Comparison of ENCODE assay signal across 19 cellular contexts in the genomic region with DNA sequence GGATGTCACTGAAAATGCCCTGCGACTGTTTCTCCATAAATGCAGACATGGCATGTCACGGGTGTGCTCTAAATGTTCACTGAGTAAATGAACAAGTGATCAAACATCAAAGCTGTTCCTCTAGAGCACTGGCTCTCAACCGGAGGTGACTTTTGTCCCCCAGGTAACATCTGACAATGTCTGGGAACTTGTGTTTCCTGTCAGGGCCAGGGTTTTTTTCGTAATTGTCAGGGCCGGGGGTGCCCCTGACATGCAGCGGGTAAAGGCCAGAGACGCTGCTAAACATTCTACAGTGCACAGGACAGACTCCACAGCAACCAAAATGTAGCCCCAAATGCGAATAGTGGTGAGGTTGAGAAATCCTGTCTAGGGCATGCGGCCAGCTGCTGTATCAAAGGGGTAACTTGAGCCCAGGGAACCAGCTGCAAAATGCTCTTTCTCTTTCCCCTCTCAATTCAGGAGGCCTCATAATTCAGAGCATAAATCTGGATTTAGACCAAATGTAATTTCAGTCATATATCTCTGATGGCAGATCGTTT. TPM values are rescaled to one million over a fixed set of nuclear protein-coding genes. Genes with fewer than 3 reads are reported as not detected.
DNase-seq lines count a peak whose midpoint lies in the region; ATAC-seq and TF ChIP-seq lines count a peak whose summit lies in the region.
"Had no signal": no experiment of that assay in that cellular context is flagged by ENCODE, and none has a peak within 500 bp of the region (broad histone marks: within the 10 kb centered on the region; RNA-seq: fewer than 3 reads in every experiment).

No MANE protein-coding gene starts in this region.

- CTCF ChIA-PET in naive thymus-derived CD4-positive, alpha-beta T cell (lab: Charles Lee), result interaction anchor here (1.8 kb wide), 1 partner anchor 196 kb away, joined by 4 read pairs; no protein-coding TSS in a partner anchor

- ATAC-seq in GM23338, result no peak
- ATAC-seq in naive thymus-derived CD4-positive, alpha-beta T cell, result no peak
- ATAC-seq in natural killer cell treated with Interleukin-12 subunit alpha and Interleukin-12 subunit beta and Interleukin-15 and Interleukin-18, amount 100 ng/mL, for 72 hours, result no peak

- H4K20me1 ChIP-seq in GM23338 (replicated peaks; ENCODE audit: insufficient read depth), result no peaks in the 10 kb centered on the region; the same call in 1 of the 2 replicates

- intact Hi-C loops in naive thymus-derived CD4-positive, alpha-beta T cell (cut with micrococcal nuclease), result loop anchor here (5.0 to 10.0 kb wide), 3 partner anchors 314 to 694 kb away; a partner anchor contains a TSS

- peak overlapping the region; percentile 91; the same call in 2 of the 3 replicates for H3K4me3 Mint-ChIP-seq in GM23338
- peak overlapping the region; percentile 10 for H3K4me3 Mint-ChIP-seq in activated naive CD8-positive, alpha-beta T cell treated with anti-CD3 and anti-CD28 coated beads for 36 hours
- H3K4me3 Mint-ChIP-seq in naive thymus-derived CD4-positive, alpha-beta T cell, result peak overlapping the region in 8 of 10 donors; percentile 6 to 96 (median 56)
- H3K4me3 Mint-ChIP-seq in natural killer cell treated with Interleukin-12 subunit alpha and Interleukin-12 subunit beta and Interleukin-15 and Interleukin-18, amount 100 ng/mL, for 72 hours, result no peak overlapping the region

- H3K27ac ChIP-seq in GM23338 (ENCODE audit: low read depth), result no peak overlapping the region
- H3K27ac ChIP-seq in naive thymus-derived CD4-positive, alpha-beta T cell (ENCODE audit: low read depth, low read length), result no peak overlapping the region
- H3K27ac ChIP-seq: coronary artery, stomach had no signal

- H3K79me2 ChIP-seq in GM23338 (replicated peaks; ENCODE audit: insufficient read depth), result peaks cover 12% of the 10 kb centered on the region

- peaks cover 4% of the 10 kb centered on the region; the same call in 1 of the 3 replicates for H3K36me3 Mint-ChIP-seq in GM23338 (ENCODE audit: low read depth)
- H3K36me3 Mint-ChIP-seq in activated naive CD8-positive, alpha-beta T cell treated with anti-CD3 and anti-CD28 coated beads for 36 hours, result no peaks in the 10 kb centered on the region
- H3K36me3 Mint-ChIP-seq in naive thymus-derived CD4-positive, alpha-beta T cell, result no peaks in the 10 kb centered on the region
- H3K36me3 Mint-ChIP-seq in natural killer cell treated with Interleukin-12 subunit alpha and Interleukin-12 subunit beta and Interleukin-15 and Interleukin-18, amount 100 ng/mL, for 72 hours, result no peaks in the 10 kb centered on the region

- no peak overlapping the region for H3K27ac Mint-ChIP-seq in GM23338
- H3K27ac Mint-ChIP-seq in activated naive CD8-positive, alpha-beta T cell treated with anti-CD3 and anti-CD28 coated beads for 36 hours, result no peak overlapping the region
- peak overlapping the region in 2 of 9 donors; percentile 17 to 34 for H3K27ac Mint-ChIP-seq in naive thymus-derived CD4-positive, alpha-beta T cell
- H3K27ac Mint-ChIP-seq in natural killer cell treated with Interleukin-12 subunit alpha and Interleukin-12 subunit beta and Interleukin-15 and Interleukin-18, amount 100 ng/mL, for 72 hours, result no peak overlapping the region

- H3K9me3 Mint-ChIP-seq in GM23338, result no peaks in the 10 kb centered on the region; the same call in 2 of the 3 replicates
- H3K9me3 Mint-ChIP-seq in activated naive CD8-positive, alpha-beta T cell treated with anti-CD3 and anti-CD28 coated beads for 36 hours, result no peaks in the 10 kb centered on the region
- no peaks in the 10 kb centered on the region for H3K9me3 Mint-ChIP-seq in naive thymus-derived CD4-positive, alpha-beta T cell
- H3K9me3 Mint-ChIP-seq in natural killer cell treated with Interleukin-12 subunit alpha and Interleukin-12 subunit beta and Interleukin-15 and Interleukin-18, amount 100 ng/mL, for 72 hours, result no peaks in the 10 kb centered on the region

- no peaks in the 10 kb centered on the region for H3K9me2 ChIP-seq in GM23338 (ENCODE audit: insufficient read depth)

- no peak overlapping the region for H3K4me2 ChIP-seq in GM23338
- H3K4me2 ChIP-seq: smooth muscle cell had no signal

- no peaks in the 10 kb centered on the region for H3K27me3 ChIP-seq in GM23338 (ENCODE audit: insufficient read depth)
- H3K27me3 ChIP-seq in naive thymus-derived CD4-positive, alpha-beta T cell (ENCODE audit: control insufficient read depth in 2 of 2, insufficient read depth in 2 of 2, low read length in 2 of 2), result no peaks in the 10 kb centered on the region
- H3K27me3 ChIP-seq: stomach had no signal

- peaks cover 10% of the 10 kb centered on the region for H3K27me3 Mint-ChIP-seq in GM23338 (ENCODE audit: insufficient read depth, low read depth, poor library complexity)
- H3K27me3 Mint-ChIP-seq in activated naive CD8-positive, alpha-beta T cell treated with anti-CD3 and anti-CD28 coated beads for 36 hours, result no peaks in the 10 kb centered on the region
- no peaks in the 10 kb centered on the region for H3K27me3 Mint-ChIP-seq in naive thymus-derived CD4-positive, alpha-beta T cell
- H3K27me3 Mint-ChIP-seq in natural killer cell treated with Interleukin-12 subunit alpha and Interleukin-12 subunit beta and Interleukin-15 and Interleukin-18, amount 100 ng/mL, for 72 hours, result no peaks in the 10 kb centered on the region

- no peaks in the 10 kb centered on the region for H3F3A ChIP-seq in GM23338 (replicated peaks; ENCODE audit: low read depth)

- TF ChIP-seq CTCF in GM23338 (conservative IDR thresholded peaks at IDR 0.05; ENCODE audit: low read depth in 2 of 2), result no peak

- peaks cover 18% of the 10 kb centered on the region for H3K4me1 Mint-ChIP-seq in GM23338
- H3K4me1 Mint-ChIP-seq in activated naive CD8-positive, alpha-beta T cell treated with anti-CD3 and anti-CD28 coated beads for 36 hours, result peaks cover 24% of the 10 kb centered on the region
- peaks cover 22 to 43% (median 41%) of the 10 kb centered on the region in 7 donors for H3K4me1 Mint-ChIP-seq in naive thymus-derived CD4-positive, alpha-beta T cell
- H3K4me1 Mint-ChIP-seq in natural killer cell treated with Interleukin-12 subunit alpha and Interleukin-12 subunit beta and Interleukin-15 and Interleukin-18, amount 100 ng/mL, for 72 hours (ENCODE audit: low read depth in 2 of 2), result peaks cover 14 to 24% of the 10 kb centered on the region in 2 donors

- peaks cover 12% of the 10 kb centered on the region for H3K4me1 ChIP-seq in GM23338 (ENCODE audit: insufficient read depth)
- peaks cover 3 to 12% of the 10 kb centered on the region in 2 donors for H3K4me1 ChIP-seq in naive thymus-derived CD4-positive, alpha-beta T cell (ENCODE audit: control insufficient read depth in 2 of 2, insufficient read depth in 2 of 2, low read length in 2 of 2)

- no peak overlapping the region for H2AFZ ChIP-seq in GM23338

- POLR2A ChIA-PET in naive thymus-derived CD4-positive, alpha-beta T cell (lab: Charles Lee), result interaction anchor here (0.6 to 2.3 kb wide), 4 partner anchors 54 to 202 kb away, joined by 3 to 8 read pairs (median 4); a partner anchor contains a TSS

- no peaks in the 10 kb centered on the region for H3K9me3 ChIP-seq in naive thymus-derived CD4-positive, alpha-beta T cell (ENCODE audit: control insufficient read depth in 2 of 3, low read length in 3 of 3)
- H3K9me3 ChIP-seq: stomach had no signal

- H3K4me3 ChIP-seq in GM23338, result no peak overlapping the region
- no peak overlapping the region for H3K4me3 ChIP-seq in naive thymus-derived CD4-positive, alpha-beta T cell (ENCODE audit: low read length)
- H3K4me3 ChIP-seq: smooth muscle cell, stomach had no signal

- DNase-seq in NCI-H2171 treated with DMSO at 0.1 percent for 48 hours (lab: John Stamatoyannopoulos, UW) (peak; percentile 23), NCI-H2171 (lab: John Stamatoyannopoulos, UW) (no peak), GM23338 (ENCODE audit: low spot score) (no peak), occipital lobe (lab: John Stamatoyannopoulos, UW) (no peak), ecto neural progenitor cell (ENCODE audit: low spot score) (no peak)
- no peak for DNase-seq in activated naive CD8-positive, alpha-beta T cell treated with anti-CD3 and anti-CD28 coated beads for 36 hours
- DNase-seq in naive thymus-derived CD4-positive, alpha-beta T cell, result peak in 2 of 9 donors; percentile 17 to 26
- DNase-seq in natural killer cell treated with Interleukin-12 subunit alpha and Interleukin-12 subunit beta and Interleukin-15 and Interleukin-18, amount 100 ng/mL, for 72 hours (ENCODE audit: low spot score), result no peak
- DNase-seq: activated CD8-positive, alpha-beta memory T cell treated with anti-CD3 and anti-CD28 coated beads, Interleukin-2, amount 50 U/mL, for 48 hours; aorta; H7; Kasumi-1; mammary epithelial cell; SIG-M5; stomach had no signal

- no peaks in the 10 kb centered on the region for H3K36me3 ChIP-seq in GM23338 (ENCODE audit: insufficient read depth)
- no peaks in the 10 kb centered on the region for H3K36me3 ChIP-seq in naive thymus-derived CD4-positive, alpha-beta T cell (ENCODE audit: control insufficient read depth in 2 of 3, insufficient read depth in 3 of 3, low read length in 3 of 3)
- H3K36me3 ChIP-seq: stomach had no signal

RNA-seq across cellular contexts. Expression of a gene that starts 2.0 kb away (rescaled TPM):
- 33.8 and 36.9 TPM in 2 replicates for total RNA-seq in GM23338 (2014; rRNA removed; shearing (Covaris generic))
- polyA plus RNA-seq in GM23338 (2016; fragmentation: Nextera tagmentation; extraction: Ambion mirVana), result 11.3 and 13.5 TPM in 2 replicates
- 1 to 10 TPM; 3.9 to 4.7 TPM for total RNA-seq in activated naive CD8-positive, alpha-beta T cell treated with anti-CD3 and anti-CD28 coated beads for 36 hours
- total RNA-seq in naive thymus-derived CD4-positive, alpha-beta T cell, result 1 to 10 TPM; 1.3 to 3.2 (median 1.6) TPM
- 1 to 10 TPM in 1 of 2 donors, under 1 TPM in 1; 0.94 to 1.3 TPM for polyA plus RNA-seq in naive thymus-derived CD4-positive, alpha-beta T cell
- 6.4 TPM for total RNA-seq in occipital lobe
- total RNA-seq in natural killer cell treated with Interleukin-12 subunit alpha and Interleukin-12 subunit beta and Interleukin-15 and Interleukin-18, amount 100 ng/mL, for 72 hours, result 1 to 10 TPM; 4.4 to 5.7 TPM

RNA-seq across cellular contexts. Expression of a gene that starts 40.9 kb away (rescaled TPM):
- total RNA-seq in GM23338 (2014; rRNA removed; shearing (Covaris generic)), result not detected in 2 replicates
- polyA plus RNA-seq in GM23338 (2016; fragmentation: Nextera tagmentation; extraction: Ambion mirVana), result not detected in 2 replicates
- total RNA-seq in activated naive CD8-positive, alpha-beta T cell treated with anti-CD3 and anti-CD28 coated beads for 36 hours, result not detected
- not detected for total RNA-seq in naive thymus-derived CD4-positive, alpha-beta T cell
- polyA plus RNA-seq in naive thymus-derived CD4-positive, alpha-beta T cell, result not detected
- total RNA-seq in occipital lobe, result not detected
- not detected for total RNA-seq in natural killer cell treated with Interleukin-12 subunit alpha and Interleukin-12 subunit beta and Interleukin-15 and Interleukin-18, amount 100 ng/mL, for 72 hours
- total RNA-seq: A172, aorta, omental fat pad, smooth muscle cell had no signal
- polyA plus RNA-seq: aorta, mammary epithelial cell, smooth muscle cell, stomach had no signal

RNA-seq across cellular contexts. Expression of a gene that starts 56.1 kb away (rescaled TPM):
- total RNA-seq in GM23338 (2014; rRNA removed; shearing (Covaris generic)), result 7.5 and 13.2 TPM in 2 replicates
- 0.71 and 1.5 TPM in 2 replicates for polyA plus RNA-seq in GM23338 (2016; fragmentation: Nextera tagmentation; extraction: Ambion mirVana)
- 10 to 100 TPM; 21.4 to 21.7 TPM for total RNA-seq in activated naive CD8-positive, alpha-beta T cell treated with anti-CD3 and anti-CD28 coated beads for 36 hours
- total RNA-seq in naive thymus-derived CD4-positive, alpha-beta T cell, result 10 to 100 TPM; 20.5 to 57.1 (median 28.2) TPM
- 1 to 10 TPM; 1.1 to 2.7 TPM for polyA plus RNA-seq in naive thymus-derived CD4-positive, alpha-beta T cell
- total RNA-seq in occipital lobe, result 5.8 TPM
- total RNA-seq in natural killer cell treated with Interleukin-12 subunit alpha and Interleukin-12 subunit beta and Interleukin-15 and Interleukin-18, amount 100 ng/mL, for 72 hours, result 10 to 100 TPM; 23.5 to 44.2 TPM
